33 cellular contexts compared by ENCODE assay signal in the genomic region with DNA sequence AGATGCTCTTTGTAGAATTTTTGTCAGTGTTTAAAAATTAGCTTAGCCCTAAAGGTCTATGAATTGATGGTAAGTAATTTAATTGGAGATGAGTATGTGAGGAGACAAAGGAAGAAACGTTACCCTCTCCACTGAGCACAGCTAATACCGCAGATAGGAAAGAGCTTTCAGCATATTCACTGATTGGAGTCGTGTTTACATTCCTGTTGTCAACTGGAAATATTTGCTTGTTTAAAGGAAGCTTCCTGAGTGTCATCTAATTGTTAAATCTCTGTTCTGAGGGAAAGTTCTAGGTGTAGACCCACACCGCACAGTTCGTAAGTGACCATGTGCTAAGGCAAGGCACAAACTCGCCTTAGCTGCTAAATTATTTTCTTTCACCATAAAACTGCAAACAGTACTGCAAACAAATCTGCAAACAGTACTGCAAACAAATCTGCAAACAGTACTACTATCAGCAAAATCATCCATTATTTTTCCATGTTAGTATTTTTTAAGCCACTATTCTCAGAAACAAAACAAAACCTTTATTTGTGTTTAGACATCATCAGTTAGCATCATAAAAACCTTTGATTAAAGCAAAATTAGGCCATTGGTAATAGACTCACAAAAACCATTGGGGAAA.
"Had no signal": no experiment of that assay in that cellular context is flagged by ENCODE, and none has a peak within 500 bp of the region (broad histone marks: within the 10 kb centered on the region; RNA-seq: fewer than 3 reads in every experiment).

No MANE protein-coding gene starts in this region.

- H3K4me3 Mint-ChIP-seq: activated CD8-positive, alpha-beta T cell treated with anti-CD3 and anti-CD28 coated beads for 36 hours; activated naive CD8-positive, alpha-beta T cell treated with anti-CD3 and anti-CD28 coated beads for 36 hours; activated T-cell treated with anti-CD3 and anti-CD28 coated beads, Interleukin-2, amount 50 U/mL, for 72 hours; activated T-helper 17 cell treated with anti-CD3 and anti-CD28 coated beads, Interleukin-2, amount 50 U/mL, for 72 hours; IgD-negative memory B cell had no signal

- H3K27ac Mint-ChIP-seq: activated CD8-positive, alpha-beta T cell treated with anti-CD3 and anti-CD28 coated beads for 36 hours; activated naive CD8-positive, alpha-beta T cell treated with anti-CD3 and anti-CD28 coated beads for 36 hours; activated T-cell treated with anti-CD3 and anti-CD28 coated beads, Interleukin-2, amount 50 U/mL, for 72 hours; activated T-helper 17 cell treated with anti-CD3 and anti-CD28 coated beads, Interleukin-2, amount 50 U/mL, for 72 hours; IgD-negative memory B cell had no signal

- H3K36me3 ChIP-seq: ascending aorta, MG63, WERI-Rb-1 had no signal

- H3K9me3 ChIP-seq: ascending aorta, MG63 had no signal

- DNase-seq: activated CD4-positive, alpha-beta T cell treated with anti-CD3 and anti-CD28 coated beads for 1 hour; activated CD4-positive, alpha-beta T cell treated with anti-CD3 and anti-CD28 coated beads for 48 hours; activated CD4-positive, alpha-beta T cell treated with anti-CD3 and anti-CD28 coated beads, Interleukin-2, amount 50 U/mL, for 4 hours; activated CD4-positive, CD25-positive, alpha-beta regulatory T cell; activated CD8-positive, alpha-beta T cell treated with anti-CD3 and anti-CD28 coated beads for 36 hours; activated naive CD4-positive, alpha-beta T cell; activated naive CD4-positive, alpha-beta T cell treated with anti-CD3 and anti-CD28 coated beads, Interleukin-2, amount 50 U/mL, for 16 hours; activated naive CD8-positive, alpha-beta T cell treated with anti-CD3 and anti-CD28 coated beads for 36 hours; activated T-cell treated with anti-CD3 and anti-CD28 coated beads, Interleukin-2, amount 50 U/mL, for 1 hour; activated T-cell treated with anti-CD3 and anti-CD28 coated beads, Interleukin-2, amount 50 U/mL, for 72 hours; amygdala; Karpas-422; KBM-7; MG63; NCI-H1092; NCI-H1436 treated with DMSO at 0.1 percent for 48 hours; NCI-H1694 treated with DMSO at 0.1 percent for 48 hours; NCI-H2029; NCI-H510A; NCI-H526; NCI-H748 treated with DMSO at 0.1 percent for 48 hours; NK-92 treated with Interleukin-12 subunit alpha and Interleukin-12 subunit beta, amount 100 ng/mL, for 24 hours; PC-3; SIG-M5; SW 1271; T-helper 1 cell; T-helper 2 cell; T-helper 9 cell; WERI-Rb-1 had no signal

- H3K4me3 ChIP-seq: ascending aorta, MG63 had no signal

- H3K27me3 Mint-ChIP-seq: activated T-helper 17 cell treated with anti-CD3 and anti-CD28 coated beads, Interleukin-2, amount 50 U/mL, for 72 hours had no signal

- H3K9me3 Mint-ChIP-seq: activated CD8-positive, alpha-beta T cell treated with anti-CD3 and anti-CD28 coated beads for 36 hours; activated naive CD8-positive, alpha-beta T cell treated with anti-CD3 and anti-CD28 coated beads for 36 hours; activated T-cell treated with anti-CD3 and anti-CD28 coated beads, Interleukin-2, amount 50 U/mL, for 72 hours; activated T-helper 17 cell treated with anti-CD3 and anti-CD28 coated beads, Interleukin-2, amount 50 U/mL, for 72 hours had no signal

- H3K27me3 ChIP-seq: ascending aorta, MG63 had no signal

- H3K27ac ChIP-seq: ascending aorta, RWPE1, WERI-Rb-1 had no signal
